24 cellular contexts compared by ENCODE assay signal in the genomic region with DNA sequence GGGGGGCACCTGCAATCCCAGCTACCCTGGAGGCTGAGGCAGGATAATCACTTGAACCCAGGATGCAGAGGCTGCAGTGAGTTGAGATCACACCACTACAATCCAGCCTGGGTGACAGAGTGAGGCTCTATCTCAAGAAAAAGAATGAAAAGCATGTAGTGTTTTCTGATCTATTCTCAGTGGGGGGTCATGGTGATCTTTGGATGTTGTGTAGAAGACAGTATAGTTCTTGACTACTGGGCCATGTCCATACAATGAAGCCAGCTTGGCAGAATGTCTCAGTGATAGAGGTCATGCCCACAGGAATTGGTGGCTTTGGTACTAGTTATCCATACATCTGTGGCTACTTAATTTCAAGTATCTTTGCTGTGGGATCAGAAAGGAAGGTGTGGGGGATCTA. TPM values are rescaled to one million over a fixed set of nuclear protein-coding genes. Genes with fewer than 3 reads are reported as not detected.
DNase-seq lines count a peak whose midpoint lies in the region; TF ChIP-seq lines count a peak whose summit lies in the region.
"Had no signal": no experiment of that assay in that cellular context is flagged by ENCODE, and none has a peak within 500 bp of the region (broad histone marks: within the 10 kb centered on the region; RNA-seq: fewer than 3 reads in every experiment).

No MANE protein-coding gene starts in this region.

- DNase-seq in choroid plexus epithelial cell (ENCODE audit: low read depth) (peak; percentile 4), kidney tubule cell (ENCODE audit: low spot score) (peak; percentile 22), GM10248 (ENCODE audit: extremely low spot score) (no peak), PC-9 (no peak), NCI-H1092 (lab: John Stamatoyannopoulos, UW) (no peak)
- DNase-seq: 8988T; ACHN; BE2C; C1 segment of cervical spinal cord; CD4-positive, alpha-beta memory T cell; CD4-positive, CD25-positive, alpha-beta regulatory T cell; CD8-positive, alpha-beta memory T cell; COR-L47; DMS 273 treated with DMSO at 0.1 percent for 48 hours; DMS153; DMS53; DMS79; DND-41; EL; GDM1 had no signal

- BruUV-seq in PC-9 (replicated peaks; lab: Mats Ljungman, UMichigan) = no TSS peak

- POLR2A ChIA-PET in GM10248 (lab: Yijun Ruan, JAX) = no interaction called here
- POLR2A ChIA-PET in PC-9 (lab: Charles Lee; ENCODE audit: unreplicated experiment) = no interaction called here

- no peak overlapping the region for H3K4me2 ChIP-seq in PC-9
- H3K4me2 ChIP-seq: BLaER1 had no signal

- H3K27me3 ChIP-seq in PC-9 (ENCODE audit: insufficient read depth, low read depth) = no peaks in the 10 kb centered on the region
- H3K27me3 ChIP-seq: BE2C, BLaER1 had no signal

- H3K9me3 ChIP-seq in PC-9 (ENCODE audit: insufficient read depth, low read depth) = no peaks in the 10 kb centered on the region
- H3K9me3 ChIP-seq: BE2C, BLaER1 had no signal

- H3K27ac ChIP-seq in PC-9 = no peak overlapping the region
- H3K27ac ChIP-seq: BLaER1 had no signal

- H3K4me3 ChIP-seq in choroid plexus epithelial cell (ENCODE audit: low read depth, low read length) (no peak overlapping the region), PC-9 (no peak overlapping the region)
- H3K4me3 ChIP-seq: BLaER1 had no signal

- no peaks in the 10 kb centered on the region for H4K20me1 ChIP-seq in PC-9 (ENCODE audit: insufficient read depth)
- H4K20me1 ChIP-seq: BLaER1 had no signal

- no peak for TF ChIP-seq CTCF in choroid plexus epithelial cell (conservative IDR thresholded peaks at IDR 0.05; ENCODE audit: low read depth, low read length)
- no peak for TF ChIP-seq CTCF in GM10248 (IDR thresholded peaks at IDR 0.05; ENCODE audit: control extremely low read depth, extremely low read depth, low read depth, missing control alignments)
- TF ChIP-seq CTCF in PC-9 (conservative IDR thresholded peaks at IDR 0.05) = no peak

- H3K9me2 ChIP-seq in PC-9 (ENCODE audit: insufficient read depth) = no peaks in the 10 kb centered on the region

- H3K4me1 ChIP-seq in PC-9 (replicated peaks; ENCODE audit: insufficient read depth) = no peaks in the 10 kb centered on the region
- H3K4me1 ChIP-seq: BLaER1 had no signal

- no peak overlapping the region for H2AFZ ChIP-seq in PC-9

- intact Hi-C loops in PC-9 (cut with micrococcal nuclease; ENCODE audit: unreplicated experiment) = no loop called here

- no peaks in the 10 kb centered on the region for H3K79me2 ChIP-seq in PC-9 (ENCODE audit: low read depth)

- H3K36me3 ChIP-seq in PC-9 (ENCODE audit: low read depth) = no peaks in the 10 kb centered on the region
- H3K36me3 ChIP-seq: BE2C, BLaER1 had no signal

- CTCF ChIA-PET in GM10248 (lab: Yijun Ruan, JAX) (no interaction called here), PC-9 (lab: Charles Lee) (no interaction called here)

- no peaks in the 10 kb centered on the region for H3F3A ChIP-seq in PC-9 (ENCODE audit: insufficient read depth, low read depth)

RNA-seq across cellular contexts. Expression of a gene that starts 26.8 kb away (rescaled TPM):
- total RNA-seq in PC-9 (2021) = not detected in 2 replicates
- total RNA-seq: A673; CD4-positive, alpha-beta memory T cell; CD4-positive, CD25-positive, alpha-beta regulatory T cell; CD8-positive, alpha-beta memory T cell; Daoy; G401 had no signal

Comparison
In these comparisons a context has a peak if more than half of its experiments do, and no peak if none do; other contexts are left out.
1. DNase-seq: peak in choroid plexus epithelial cell (single experiment) and kidney tubule cell (single experiment); none in GM10248 (single experiment), PC-9 (0 of 2) and NCI-H1092 (single experiment).